ENCODE assay signal across 10 cellular contexts in genomic region chr16:1343428-1344242, GRCh38. TPM values are rescaled to one million over a fixed set of nuclear protein-coding genes. Genes with fewer than 3 reads are reported as not detected.
DNase-seq lines count a peak whose midpoint lies in the region; TF ChIP-seq lines count a peak whose summit lies in the region.
"Had no signal": no experiment of that assay in that cellular context is flagged by ENCODE, and none has a peak within 500 bp of the region (broad histone marks: within the 10 kb centered on the region; RNA-seq: fewer than 3 reads in every experiment).

No MANE protein-coding gene starts in this region.

- peak overlapping the region; percentile 75 for H3K27ac Mint-ChIP-seq in neural crest cell (ENCODE audit: unreplicated experiment)

- no peak for TF ChIP-seq CTCF in DOHH2 (IDR thresholded peaks at IDR 0.05; ENCODE audit: low read depth, low read length, poor library complexity, severe bottlenecking)
- no peak for TF ChIP-seq CTCF in neural crest cell (conservative IDR thresholded peaks at IDR 0.05)
- no peak for TF ChIP-seq CTCF in brain microvascular endothelial cell (IDR thresholded peaks at IDR 0.05; ENCODE audit: low read depth, low read length, missing control alignments)

- in situ Hi-C loops in brain microvascular endothelial cell (cut with HindIII; ENCODE audit: low pct_ligation_motif_present, low sequenced_read_pairs): no loop called here

- H3K27ac ChIP-seq in DOHH2 (ENCODE audit: low read depth, low read length) (no peak overlapping the region), duodenal mucosa (ENCODE audit: low read depth, low read length) (no peak overlapping the region), brain microvascular endothelial cell (no peak overlapping the region)
- H3K27ac ChIP-seq: HL-60 had no signal

- H3K79me2 ChIP-seq in DOHH2 (ENCODE audit: control insufficient read depth, low read length): no peaks in the 10 kb centered on the region

- H3K27me3 ChIP-seq in DOHH2 (ENCODE audit: control insufficient read depth, low read length) (no peaks in the 10 kb centered on the region), duodenal mucosa (ENCODE audit: control insufficient read depth in 1 of 2, insufficient read depth in 2 of 2, low read length in 2 of 2) (peaks cover 0 to 4% of the 10 kb centered on the region in 2 donors), brain microvascular endothelial cell (replicated peaks) (no peaks in the 10 kb centered on the region)
- H3K27me3 ChIP-seq: body of pancreas had no signal

- H3K9me3 Mint-ChIP-seq in neural crest cell: no peaks in the 10 kb centered on the region

- no peak for TF ChIP-seq RAD21 in Ishikawa (IDR thresholded peaks at IDR 0.05; ENCODE audit: low read depth)

- H3K4me1 ChIP-seq in DOHH2 (ENCODE audit: control insufficient read depth, low read length): peaks cover 23% of the 10 kb centered on the region
- peaks cover 15 to 23% of the 10 kb centered on the region in 2 donors for H3K4me1 ChIP-seq in duodenal mucosa (ENCODE audit: control insufficient read depth in 1 of 2, insufficient read depth in 2 of 2, low read length in 2 of 2)

- H3K9me3 ChIP-seq in DOHH2 (ENCODE audit: control insufficient read depth, insufficient read depth, low read length) (peaks cover 6% of the 10 kb centered on the region; the same call in 1 of the 2 replicates), duodenal mucosa (ENCODE audit: control insufficient read depth in 1 of 2, low read length in 2 of 2) (no peaks in the 10 kb centered on the region)
- H3K9me3 ChIP-seq: body of pancreas had no signal

- no peaks in the 10 kb centered on the region for H3K36me3 Mint-ChIP-seq in neural crest cell (ENCODE audit: low read depth)

- H3K4me2 ChIP-seq in DOHH2 (ENCODE audit: low read length): peak overlapping the region; percentile 79

- no peaks in the 10 kb centered on the region for H3F3A ChIP-seq in DOHH2 (ENCODE audit: control insufficient read depth, insufficient read depth)

- H3K36me3 ChIP-seq in DOHH2 (ENCODE audit: control insufficient read depth, low read length): peaks cover 2% of the 10 kb centered on the region; the same call in 1 of the 2 replicates
- H3K36me3 ChIP-seq in duodenal mucosa (ENCODE audit: control insufficient read depth in 1 of 2, insufficient read depth in 2 of 2, low read length in 2 of 2): peaks cover 0 to 11% of the 10 kb centered on the region in 2 donors
- peaks cover 5% of the 10 kb centered on the region for H3K36me3 ChIP-seq in brain microvascular endothelial cell (replicated peaks)

- peak overlapping the region; percentile 56 for H3K4me3 ChIP-seq in DOHH2 (ENCODE audit: low read length)
- H3K4me3 ChIP-seq in duodenal mucosa (ENCODE audit: low read depth in 1 of 2, low read length in 2 of 2): peak overlapping the region; percentile 59 to 74
- no peak overlapping the region for H3K4me3 ChIP-seq in brain microvascular endothelial cell (ENCODE audit: low read depth, low read length)
- H3K4me3 ChIP-seq: body of pancreas had no signal

- H4K20me1 ChIP-seq in DOHH2 (ENCODE audit: control insufficient read depth, insufficient read depth, low read depth, low read length): peaks cover 4% of the 10 kb centered on the region; the same call in 1 of the 2 replicates

- no peak for TF ChIP-seq EP300 in Ishikawa (IDR thresholded peaks at IDR 0.05; ENCODE audit: borderline replicate concordance)

- H3K4me3 Mint-ChIP-seq in neural crest cell: peak overlapping the region; percentile 89

- DNase-seq in neural crest cell (ENCODE audit: low read depth, low spot score) (no peak), NCI-H1417 (lab: John Stamatoyannopoulos, UW) (no peak), brain microvascular endothelial cell (no peak)
- DNase-seq in stimulated activated CD4-positive, alpha-beta T cell treated with anti-CD3 and anti-CD28 coated beads, Interleukin-2, amount 100 ng/mL, for 48 hours: no peak
- DNase-seq in activated CD8-positive, alpha-beta memory T cell treated with anti-CD3 and anti-CD28 coated beads for 24 hours: no peak

- H3K9ac ChIP-seq in duodenal mucosa (ENCODE audit: low read depth in 1 of 2, low read length in 2 of 2): peak overlapping the region in 1 of 2 donors; percentile 47

- peaks cover 9% of the 10 kb centered on the region for H3K4me1 Mint-ChIP-seq in neural crest cell

- H3K9me2 ChIP-seq in DOHH2 (replicated peaks; ENCODE audit: control insufficient read depth, low read length): no peaks in the 10 kb centered on the region

- peaks cover 16% of the 10 kb centered on the region for H3K27me3 Mint-ChIP-seq in neural crest cell (ENCODE audit: low read depth)

TF ChIP-seq in Ishikawa, 13 proteins besides CTCF, POLR2A, EP300 and RAD21:
- TF ChIP-seq NFIC (IDR thresholded peaks at IDR 0.05): no peak
- no peak for TF ChIP-seq ZBTB7A (IDR thresholded peaks at IDR 0.05; ENCODE audit: low read depth)
- TF ChIP-seq REST (IDR thresholded peaks at IDR 0.05; ENCODE audit: low read depth): no peak
- TF ChIP-seq EGR1 (IDR thresholded peaks at IDR 0.05): peak; percentile 80
- no peak for TF ChIP-seq TAF1 (IDR thresholded peaks at IDR 0.05; ENCODE audit: low read depth)
- TF ChIP-seq YY1 (IDR thresholded peaks at IDR 0.05; ENCODE audit: low read depth): no peak; the same call in 1 of the 2 replicates

RNA-seq across cellular contexts. Expression of gene TSR3, which starts 8.0 kb away (rescaled TPM):
- 65.6 and 66.2 TPM in 2 replicates for total RNA-seq in neural crest cell

RNA-seq across cellular contexts. Expression of gene GNPTG, which starts 8.1 kb away (rescaled TPM):
- total RNA-seq in neural crest cell: 32.8 and 38.3 TPM in 2 replicates

RNA-seq across cellular contexts. Expression of gene BAIAP3, which starts 10.2 kb away (rescaled TPM):
- 3.4 and 4.0 TPM in 2 replicates for total RNA-seq in neural crest cell

RNA-seq across cellular contexts. Expression of gene UBE2I, which starts 34.2 kb away (rescaled TPM):
- 301 and 311 TPM in 2 replicates for total RNA-seq in neural crest cell
